Comparison of ENCODE assay signal across 2 cellular contexts in the genomic region with DNA sequence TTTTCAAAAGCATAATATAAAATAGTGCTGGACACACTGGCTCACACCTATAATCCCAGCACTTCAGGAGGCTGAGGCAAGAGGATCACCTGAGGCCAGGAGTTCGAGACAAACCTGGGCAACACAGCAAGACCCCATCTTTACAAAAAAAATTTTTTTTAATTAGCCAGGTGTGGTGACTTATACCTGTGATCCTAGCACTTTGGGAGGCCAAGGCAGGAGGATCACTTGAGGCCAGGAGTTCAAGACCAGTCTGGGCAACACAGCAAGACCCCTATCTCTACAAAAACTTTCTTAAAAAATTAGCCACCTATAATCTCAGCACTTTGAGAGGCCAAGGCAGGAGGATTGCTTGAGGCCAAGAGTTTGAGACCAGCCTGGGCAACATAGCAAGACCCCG. TPM values are rescaled to one million over a fixed set of nuclear protein-coding genes. Genes with fewer than 3 reads are reported as not detected.
"Had no signal": no experiment of that assay in that cellular context is flagged by ENCODE, and none has a peak within 500 bp of the region (broad histone marks: within the 10 kb centered on the region; RNA-seq: fewer than 3 reads in every experiment).

No MANE protein-coding gene starts in this region.

RNA-seq across cellular contexts. Expression of a gene that starts 27.3 kb away (rescaled TPM):
- total RNA-seq: subcutaneous adipose tissue, suprapubic skin had no signal
